ENCODE assay signal across 1 cellular context in genomic region chr18:8283901-8284585, GRCh38.
TF ChIP-seq lines count a peak whose summit lies in the region.

No MANE protein-coding gene starts in this region.

TF ChIP-seq in IMR-90, 13 proteins besides CTCF, POLR2A, EP300 and RAD21:
- no peak for TF ChIP-seq CHD1 (IDR thresholded peaks at IDR 0.05; ENCODE audit: low read depth, low read length)
- no peak; the same call in 1 of the 2 replicates for TF ChIP-seq USF2 (IDR thresholded peaks at IDR 0.05; ENCODE audit: low read depth, low read length)
- TF ChIP-seq RCOR1 (IDR thresholded peaks at IDR 0.05; ENCODE audit: insufficient replicate concordance, low read length) = no peak
- TF ChIP-seq SMC3 (IDR thresholded peaks at IDR 0.05; ENCODE audit: low read depth, low read length) = no peak
- no peak for TF ChIP-seq MXI1 (IDR thresholded peaks at IDR 0.05; ENCODE audit: borderline replicate concordance, low read depth, low read length)
- TF ChIP-seq MAZ (IDR thresholded peaks at IDR 0.05; ENCODE audit: borderline replicate concordance, low read depth, low read length) = no peak
- no peak for TF ChIP-seq ELK1 (IDR thresholded peaks at IDR 0.05; ENCODE audit: borderline replicate concordance, low read depth, low read length)
- TF ChIP-seq NFE2L2 (IDR thresholded peaks at IDR 0.05; ENCODE audit: low read depth, low read length) = no peak
- no peak for TF ChIP-seq RFX5 (IDR thresholded peaks at IDR 0.05; ENCODE audit: low read depth, low read length)
- TF ChIP-seq BHLHE40 (IDR thresholded peaks at IDR 0.05; ENCODE audit: low read depth, low read length) = no peak
- no peak for TF ChIP-seq FOS (IDR thresholded peaks at IDR 0.05; ENCODE audit: low read depth, low read length)
- TF ChIP-seq CEBPB (IDR thresholded peaks at IDR 0.05; ENCODE audit: low read depth, low read length) = no peak
- TF ChIP-seq MAFK (IDR thresholded peaks at IDR 0.05; ENCODE audit: low read depth, low read length) = no peak
TF ChIP-seq in IMR-90: peak in this region for 0.
